27 cellular contexts compared by ENCODE assay signal in the genomic region with DNA sequence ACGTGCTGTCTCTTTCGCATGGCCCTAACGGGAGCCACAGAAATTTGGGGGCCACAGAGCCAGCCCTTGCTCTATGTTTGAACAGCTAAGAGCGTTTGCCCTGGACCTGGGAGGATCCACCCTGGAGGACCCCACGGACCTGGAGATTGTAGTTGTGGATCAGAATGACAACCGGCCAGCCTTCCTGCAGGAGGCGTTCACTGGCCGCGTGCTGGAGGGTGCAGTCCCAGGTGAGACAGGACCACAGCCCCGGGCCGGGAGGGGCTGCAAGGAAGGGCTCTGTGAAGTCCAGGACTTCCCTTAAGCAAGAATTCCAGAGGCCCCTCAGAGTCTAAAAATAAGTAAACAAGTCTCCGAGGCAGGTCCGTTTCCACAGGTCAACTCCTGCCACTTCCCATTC. TPM values are rescaled to one million over a fixed set of nuclear protein-coding genes. Genes with fewer than 3 reads are reported as not detected.
DNase-seq lines count a peak whose midpoint lies in the region; ATAC-seq, FAIRE-seq and TF ChIP-seq lines count a peak whose summit lies in the region.
"Had no signal": no experiment of that assay in that cellular context is flagged by ENCODE, and none has a peak within 500 bp of the region (broad histone marks: within the 10 kb centered on the region; RNA-seq: fewer than 3 reads in every experiment).

No MANE protein-coding gene starts in this region.

- no peak overlapping the region for H2BK120ac ChIP-seq in H1 (replicated peaks; ENCODE audit: low read depth, low read length)

- no peak overlapping the region for H3K23ac ChIP-seq in H1 (ENCODE audit: insufficient read length)

- no peak overlapping the region for H3K56ac ChIP-seq in H1 (replicated peaks; ENCODE audit: insufficient read length, low read depth, low read length)

- H4K5ac ChIP-seq in H1 (ENCODE audit: insufficient read length, low read depth, low read length) = no peak overlapping the region

- TF ChIP-seq EP300 in HepG2 (IDR thresholded peaks at IDR 0.05; ENCODE audit: low read depth in 2 of 2, low read length in 2 of 2) (no peak), HepG2 (CRISPR knock-in tag; IDR thresholded peaks at IDR 0.05; ENCODE audit: borderline replicate concordance) (no peak), H1 (IDR thresholded peaks at IDR 0.05; ENCODE audit: borderline replicate concordance in 1 of 2, low read depth in 2 of 2, low read length in 2 of 2) (no peak)

- no peak for DNase-seq in HepG2 (ENCODE audit: low spot score)
- DNase-seq in right lobe of liver = no peak
- no peak for DNase-seq in NT2/D1 (ENCODE audit: low read depth, low spot score)
- DNase-seq in H1 (ENCODE audit: low read depth in 1 of 2, low spot score in 2 of 2) = peak in 1 of 2 experiments; percentile 46
- no peak for DNase-seq in RCC 7860 (ENCODE audit: low spot score)
- no peak for DNase-seq in activated CD8-positive, alpha-beta memory T cell treated with anti-CD3 and anti-CD28 coated beads, Interleukin-2, amount 50 U/mL, for 4 hours
- DNase-seq: DMS79 treated with DMSO at 0.1 percent for 48 hours; GF-D8; H7; MM.1S; NCI-H1048; NCI-H1417; NCI-H1694; NCI-H2029 treated with DMSO at 0.1 percent for 48 hours; NCI-H446 treated with DMSO at 0.1 percent for 48 hours; NCI-H526; NCI-H82; NK-92 treated with Interleukin-12 subunit alpha and Interleukin-12 subunit beta, amount 100 ng/mL, for 24 hours; SHP77 treated with DMSO at 0.1 percent for 48 hours had no signal

- H3K4me2 ChIP-seq in HepG2 (ENCODE audit: low read depth, low read length) = no peak overlapping the region
- H3K4me2 ChIP-seq in H1 (ENCODE audit: insufficient read depth in 1 of 2, low read depth in 2 of 2, low read length in 2 of 2) = no peak overlapping the region
- H3K4me2 ChIP-seq: KMS-11 had no signal

- no peak overlapping the region for H3K4me3 ChIP-seq in HepG2 (replicated peaks in 1 of 3; ENCODE audit: insufficient read depth in 1 of 3, low read depth in 2 of 3, low read length in 3 of 3)
- H3K4me3 ChIP-seq in right lobe of liver = no peak overlapping the region
- no peak overlapping the region for H3K4me3 ChIP-seq in NT2/D1 (ENCODE audit: insufficient read length, low read depth)
- no peak overlapping the region for H3K4me3 ChIP-seq in H1 (ENCODE audit: extremely low read depth in 1 of 4, insufficient read depth in 2 of 4, low read depth in 3 of 4, low read length in 4 of 4)
- H3K4me3 ChIP-seq: BLaER1 treated with 17β-estradiol and CSF1 and Interleukin-3, amounts not matched to agents 10 nM and 100 nM had no signal

- FAIRE-seq in HepG2 (lab: Jason Lieb, UNC) (no peak), H1 (lab: Jason Lieb, UNC) (no peak), RCC 7860 (lab: Jason Lieb, UNC) (no peak)
- FAIRE-seq: GM12891, HTR-8/SVneo had no signal

- ATAC-seq in HepG2 (peak; percentile 12), right lobe of liver (no peak), GM18907 (IDR thresholded peaks at IDR 0.05; ENCODE audit: unreplicated experiment) (no peak)
- ATAC-seq: CD8-positive, alpha-beta T cell; Panc1 had no signal

- 0 out of 2 replicates have a peak overlapping the region, but pooled peaks have one; percentile 61 for H2BK15ac ChIP-seq in H1 (ENCODE audit: low read length)

- H3K9ac ChIP-seq in HepG2 (ENCODE audit: insufficient read depth, low read depth, low read length) (no peak overlapping the region), NT2/D1 (ENCODE audit: insufficient read length, low read depth) (peak overlapping the region; percentile 5), H1 (replicated peaks in 1 of 4; ENCODE audit: extremely low read depth in 1 of 4, low read depth in 3 of 4, low read length in 3 of 4) (no peak overlapping the region)
- H3K9ac ChIP-seq: KMS-11 had no signal

- H4K91ac ChIP-seq in H1 (replicated peaks; ENCODE audit: insufficient read length, low read length) = no peak overlapping the region

- peaks cover 19% of the 10 kb centered on the region for H3K4me1 ChIP-seq in HepG2 (ENCODE audit: insufficient read depth, low read length)
- no peaks in the 10 kb centered on the region for H3K4me1 ChIP-seq in right lobe of liver
- peaks cover 12% of the 10 kb centered on the region for H3K4me1 ChIP-seq in NT2/D1 (ENCODE audit: insufficient read depth, insufficient read length)
- no peaks in the 10 kb centered on the region for H3K4me1 ChIP-seq in H1 (replicated peaks in 1 of 4; ENCODE audit: control insufficient read depth in 3 of 4, insufficient read depth in 4 of 4, low read length in 3 of 4)

- H3K14ac ChIP-seq in H1 (ENCODE audit: insufficient read length) = no peak overlapping the region

- TF ChIP-seq CTCF in HepG2 (CRISPR knock-in tag; IDR thresholded peaks at IDR 0.05) = peak; percentile 66
- TF ChIP-seq CTCF in right lobe of liver (IDR thresholded peaks at IDR 0.05) = no peak
- TF ChIP-seq CTCF in H1 (IDR thresholded peaks at IDR 0.05; ENCODE audit: control extremely low read depth in 1 of 3, insufficient read depth in 1 of 3, low read depth in 1 of 3, low read length in 3 of 3) = peak in 1 of 3 experiments; percentile 12; a peak in 1 of 4 replicates

- CTCF ChIA-PET in HepG2 (lab: Yijun Ruan, JAX; ENCODE audit: low intra/inter-chr PET ratio, low total read pairs) = interaction anchor here (1.8 kb wide), 1 partner anchor 33 kb away, joined by 6 read pairs; no protein-coding TSS in a partner anchor
- CTCF ChIA-PET in H1 (lab: Charles Lee; ENCODE audit: partially characterized antibody) = no interaction called here

- 3% methylated on average over 9 of the region's 13 CpGs for WGBS in HepG2 (ENCODE audit: low lambda C conversion rate)
- 29% methylated on average over 6 of the region's 13 CpGs for WGBS in right lobe of liver (ENCODE audit: insufficient coverage, low coverage, low lambda C conversion rate, missing lambda C conversion rate)
- WGBS in H1 (ENCODE audit: extremely low coverage in 1 of 2, insufficient coverage in 1 of 2, insufficient read length in 1 of 2, insufficient replicate concordance in 2 of 2, low coverage in 1 of 2, low lambda C conversion rate in 2 of 2, missing lambda C conversion rate in 1 of 2), 2 experiments = 72% methylated on average over 13 of the region's 13 CpGs; no CpG with 5 or more reads in 1 of the 2 experiments

- H2BK20ac ChIP-seq in H1 (ENCODE audit: low read length) = no peak overlapping the region

- H3K27me3 ChIP-seq in HepG2 (ENCODE audit: control insufficient read depth in 1 of 2, insufficient read depth in 2 of 2, low read length in 2 of 2) (peaks cover 20 to 55% of the 10 kb centered on the region in 2 experiments), right lobe of liver (no peaks in the 10 kb centered on the region), NT2/D1 (ENCODE audit: insufficient read depth, insufficient read length) (no peaks in the 10 kb centered on the region), H1 (replicated peaks in 1 of 4; ENCODE audit: control insufficient read depth in 3 of 4, extremely low read depth in 1 of 4, insufficient read depth in 3 of 4, low read length in 3 of 4) (no peaks in the 10 kb centered on the region; a peak in 2 of 7 replicates)

- POLR2A ChIA-PET in HepG2 (lab: Yijun Ruan, JAX) (interaction anchor here (1.3 kb wide), 1 partner anchor 12 kb away, joined by 4 read pairs; a partner anchor contains a TSS), H1 (lab: Charles Lee; ENCODE audit: partially characterized antibody) (interaction anchor here (1.4 to 1.5 kb wide), 2 partner anchors 9 to 373 kb away, joined by 5 to 7 read pairs; a partner anchor contains a TSS)

- intact Hi-C loops in HepG2 (cut with micrococcal nuclease; ENCODE audit: unreplicated experiment) (no loop called here), right lobe of liver (cut with DNase I) (no loop called here)

- TF ChIP-seq POLR2A in HepG2 (IDR thresholded peaks at IDR 0.05; ENCODE audit: insufficient read depth in 1 of 2, low read depth in 2 of 2, low read length in 2 of 2) = no peak
- no peak for TF ChIP-seq POLR2A in right lobe of liver (IDR thresholded peaks at IDR 0.05)
- TF ChIP-seq POLR2A in H1 (IDR thresholded peaks at IDR 0.05; ENCODE audit: control extremely low read depth in 1 of 2, low read depth in 2 of 2, low read length in 2 of 2) = no peak

- no peak overlapping the region; the same call in 1 of the 2 replicates for H4K8ac ChIP-seq in H1 (ENCODE audit: extremely low read depth, insufficient read depth, low read length)

- no peaks in the 10 kb centered on the region for H3K23me2 ChIP-seq in H1 (ENCODE audit: low read depth, low read length)

- in situ Hi-C loops in HepG2 (cut with HindIII; ENCODE audit: extremely low pct_ligation_motif_present, low pct_unique_long_range_greater_than_20kb) = no loop called here

- H2BK5ac ChIP-seq in H1 (ENCODE audit: low read depth, low read length) = no peak overlapping the region

- H3K18ac ChIP-seq in H1 (ENCODE audit: extremely low read depth, low read length) = no peak overlapping the region

- H3K79me2 ChIP-seq in HepG2 (ENCODE audit: insufficient read depth, low read length) (no peaks in the 10 kb centered on the region), H1 (ENCODE audit: control insufficient read depth in 1 of 2, insufficient read depth in 2 of 2, low read length in 2 of 2) (no peaks in the 10 kb centered on the region)

- H3K36me3 ChIP-seq in HepG2 (replicated peaks in 1 of 2; ENCODE audit: control insufficient read depth in 1 of 2, insufficient read depth in 2 of 2, low read length in 2 of 2) (no peaks in the 10 kb centered on the region), right lobe of liver (no peaks in the 10 kb centered on the region), NT2/D1 (ENCODE audit: insufficient read depth, insufficient read length, low read length) (no peaks in the 10 kb centered on the region), H1 (ENCODE audit: control insufficient read depth in 2 of 4, insufficient read depth in 4 of 4, low read length in 3 of 4) (no peaks in the 10 kb centered on the region)
- H3K36me3 ChIP-seq: BLaER1 treated with 17β-estradiol and CSF1 and Interleukin-3, amounts not matched to agents 10 nM and 100 nM had no signal

- TF ChIP-seq RAD21 in HepG2 (CRISPR knock-in tag; IDR thresholded peaks at IDR 0.05) = no peak; the same call in 1 of the 2 replicates
- no peak; a peak in 1 of 4 replicates for TF ChIP-seq RAD21 in H1 (IDR thresholded peaks at IDR 0.05 in 1 of 2, conservative IDR thresholded peaks at IDR 0.05 in 1 of 2; ENCODE audit: low read depth in 2 of 2, low read length in 2 of 2)

- H3K9me3 ChIP-seq in HepG2 (ENCODE audit: low read length) (no peaks in the 10 kb centered on the region), right lobe of liver (no peaks in the 10 kb centered on the region), NT2/D1 (ENCODE audit: insufficient read depth, low read length) (no peaks in the 10 kb centered on the region), H1 (ENCODE audit: insufficient read depth in 2 of 2, low read depth in 1 of 2, low read length in 1 of 2) (no peaks in the 10 kb centered on the region)
- H3K9me3 ChIP-seq: BLaER1 treated with 17β-estradiol and CSF1 and Interleukin-3, amounts not matched to agents 10 nM and 100 nM had no signal

- no peak overlapping the region for H2AK5ac ChIP-seq in H1 (ENCODE audit: low read depth, low read length)

- no peak overlapping the region for H2AFZ ChIP-seq in HepG2 (ENCODE audit: low read length)
- no peak overlapping the region for H2AFZ ChIP-seq in H1 (ENCODE audit: low read length)

- no TSS peak for BruUV-seq in HepG2 (replicated peaks; lab: Mats Ljungman, UMichigan)

- H2BK12ac ChIP-seq in H1 (ENCODE audit: low read depth, low read length) = no peak overlapping the region

- peaks cover 21% of the 10 kb centered on the region for H4K20me1 ChIP-seq in HepG2 (ENCODE audit: insufficient read depth, low read length)
- peaks cover 0 to 1% of the 10 kb centered on the region in 2 experiments for H4K20me1 ChIP-seq in H1 (replicated peaks in 1 of 2; ENCODE audit: control insufficient read depth in 1 of 2, insufficient read depth in 2 of 2, low read length in 2 of 2)

- H3K79me1 ChIP-seq in H1 (ENCODE audit: low read depth, low read length) = no peaks in the 10 kb centered on the region

- no peak overlapping the region for H3K4ac ChIP-seq in H1 (replicated peaks; ENCODE audit: insufficient read length, low read depth, low read length)

- no peak overlapping the region for H3K27ac ChIP-seq in HepG2 (ENCODE audit: extremely low read length, insufficient read depth, low read length)
- H3K27ac ChIP-seq in right lobe of liver = no peak overlapping the region
- no peak overlapping the region for H3K27ac ChIP-seq in H1 (ENCODE audit: low read depth, low read length)
- H3K27ac ChIP-seq: BLaER1 treated with 17β-estradiol and CSF1 and Interleukin-3, amounts not matched to agents 10 nM and 100 nM; KMS-11 had no signal

RNA-seq across cellular contexts. Expression of a gene that starts 11.9 kb away (rescaled TPM):
- 1.4 and 2.2 TPM in 2 replicates for total RNA-seq in HepG2 (2016; rRNA removed; fragmentation: Illumina TruSeq; extraction: Trizol)
- total RNA-seq in HepG2 (2016; cell fraction: cytosol; rRNA removed; fragmentation: Illumina TruSeq; extraction: Trizol; ENCODE audit: low read depth) = 2.8 and 2.9 TPM in 2 replicates
- total RNA-seq in HepG2 (2016; cell fraction: insoluble cytoplasmic fraction; rRNA removed; fragmentation: Illumina TruSeq; extraction: Trizol) = 1.4 and 2.2 TPM in 2 replicates
- total RNA-seq in HepG2 (2016; cell fraction: membrane; rRNA removed; fragmentation: Illumina TruSeq; extraction: Trizol) = 3.6 and 3.7 TPM in 2 replicates
- 1.6 and 1.8 TPM in 2 replicates for total RNA-seq in HepG2 (2016; cell fraction: nucleus; rRNA removed; fragmentation: Illumina TruSeq; extraction: Trizol)
- 0.69 and 0.74 TPM in 2 replicates for polyA plus RNA-seq in HepG2 (2011; rRNA removed)
- 0.37 and 1.2 TPM in 2 replicates for polyA plus RNA-seq in HepG2 (2011; cell fraction: cytosol; rRNA removed)
- 1.6 and 2.1 TPM in 2 replicates for polyA plus RNA-seq in HepG2 (2011; cell fraction: nucleus; rRNA removed)
- 0.61 and 0.90 TPM in 2 replicates for polyA plus RNA-seq in HepG2 (2012)
- 3.5 and 3.8 TPM in 2 replicates for polyA plus RNA-seq in HepG2 (2016; cell fraction: cytosol; fragmentation: Illumina TruSeq; extraction: Trizol; ENCODE audit: low read depth)
- polyA plus RNA-seq in HepG2 (2016; cell fraction: insoluble cytoplasmic fraction; fragmentation: Illumina TruSeq; extraction: Trizol; ENCODE audit: low read depth) = 1.7 and 2.3 TPM in 2 replicates
- polyA plus RNA-seq in HepG2 (2016; cell fraction: membrane; fragmentation: Illumina TruSeq; extraction: Trizol; ENCODE audit: low read depth) = 3.3 and 4.1 TPM in 2 replicates
- 3.3 and 3.4 TPM in 2 replicates for polyA plus RNA-seq in HepG2 (2016; cell fraction: nucleus; fragmentation: Illumina TruSeq; extraction: Trizol; ENCODE audit: insufficient read depth, low read depth)
- 0.62 TPM in 1 of 2 replicates, not detected in the other for polyA minus RNA-seq in HepG2 (2011; rRNA and poly(A)+ RNA removed; ENCODE audit: low replicate concordance)
- polyA minus RNA-seq in HepG2 (2011; cell fraction: cytosol; rRNA and poly(A)+ RNA removed) = 0.40 and 0.62 TPM in 2 replicates
- polyA minus RNA-seq in HepG2 (2011; cell fraction: nucleus; rRNA and poly(A)+ RNA removed) = 0.39 TPM in 1 of 2 replicates, not detected in the other
- 1 to 10 TPM in 1 of 6 experiments, under 1 TPM in 4, not detected in 1; 0.12 to 3.3 (median 0.15) TPM for total RNA-seq in right lobe of liver
- 0.65 and 0.82 TPM in 2 replicates for total RNA-seq in H1 (2021; fragmentation: NEBNext Ultra II Directional; extraction: Animal tissue kit (Norgen Biotek cat#: 25700))
- polyA plus RNA-seq in H1 (2011; rRNA removed) = 0.50 and 0.60 TPM in 2 replicates
- 0.59 TPM for polyA plus RNA-seq in H1 (2011; cell fraction: cytosol; rRNA removed)
- 1.0 TPM for polyA plus RNA-seq in H1 (2011; cell fraction: nucleus; rRNA removed)
- polyA plus RNA-seq in H1 (2012, experiment 1 of 2) = 0.33 to 0.53 TPM (median 0.35 TPM) in 4 replicates
- polyA plus RNA-seq in H1 (2012, experiment 2 of 2) = 0.35 TPM
- 0.65 TPM for polyA plus RNA-seq in H1 (2013, experiment 1 of 2)
- 0.57 TPM for polyA plus RNA-seq in H1 (2013, experiment 2 of 2)
- polyA minus RNA-seq in H1 (2011; rRNA and poly(A)+ RNA removed) = 0.07 TPM in 1 of 2 replicates, not detected in the other
- polyA minus RNA-seq in H1 (2011; cell fraction: cytosol; rRNA and poly(A)+ RNA removed) = 0.73 TPM
- 0.60 TPM for polyA minus RNA-seq in H1 (2011; cell fraction: nucleus; rRNA and poly(A)+ RNA removed)
- total RNA-seq: A172 had no signal

RNA-seq across cellular contexts. Expression of a gene that starts 16.9 kb away (rescaled TPM):
- total RNA-seq in HepG2 (2016; rRNA removed; fragmentation: Illumina TruSeq; extraction: Trizol) (20.6 and 83.3 TPM in 2 replicates), right lobe of liver (10 to 100 TPM in 2 of 6 experiments, 1 to 10 TPM in 1, under 1 TPM in 1, not detected in 2; 0.19 to 19.3 (median 6.8) TPM)
- total RNA-seq in HepG2 (2016; cell fraction: cytosol; rRNA removed; fragmentation: Illumina TruSeq; extraction: Trizol; ENCODE audit: low read depth) = 22.4 and 22.9 TPM in 2 replicates
- 17.9 and 83.9 TPM in 2 replicates for total RNA-seq in HepG2 (2016; cell fraction: insoluble cytoplasmic fraction; rRNA removed; fragmentation: Illumina TruSeq; extraction: Trizol)
- total RNA-seq in HepG2 (2016; cell fraction: membrane; rRNA removed; fragmentation: Illumina TruSeq; extraction: Trizol) = 38.1 and 39.2 TPM in 2 replicates
- total RNA-seq in HepG2 (2016; cell fraction: nucleus; rRNA removed; fragmentation: Illumina TruSeq; extraction: Trizol) = 88.9 and 114 TPM in 2 replicates
- polyA plus RNA-seq in HepG2 (2011; rRNA removed) (67.3 and 98.2 TPM in 2 replicates), H1 (2011; rRNA removed) (7.7 and 7.9 TPM in 2 replicates)
- 27.2 and 52.1 TPM in 2 replicates for polyA plus RNA-seq in HepG2 (2011; cell fraction: cytosol; rRNA removed)
- 1,312 and 1,533 TPM in 2 replicates for polyA plus RNA-seq in HepG2 (2011; cell fraction: nucleus; rRNA removed)
- 45.8 and 48.2 TPM in 2 replicates for polyA plus RNA-seq in HepG2 (2012)
- polyA plus RNA-seq in HepG2 (2016; cell fraction: cytosol; fragmentation: Illumina TruSeq; extraction: Trizol; ENCODE audit: low read depth) = 27.4 and 28.3 TPM in 2 replicates
- 23.8 and 26.1 TPM in 2 replicates for polyA plus RNA-seq in HepG2 (2016; cell fraction: insoluble cytoplasmic fraction; fragmentation: Illumina TruSeq; extraction: Trizol; ENCODE audit: low read depth)
- 29.3 and 31.7 TPM in 2 replicates for polyA plus RNA-seq in HepG2 (2016; cell fraction: membrane; fragmentation: Illumina TruSeq; extraction: Trizol; ENCODE audit: low read depth)
- polyA plus RNA-seq in HepG2 (2016; cell fraction: nucleus; fragmentation: Illumina TruSeq; extraction: Trizol; ENCODE audit: insufficient read depth, low read depth) = 322 and 325 TPM in 2 replicates
- 51.6 TPM in 1 of 2 replicates, not detected in the other for polyA minus RNA-seq in HepG2 (2011; rRNA and poly(A)+ RNA removed; ENCODE audit: low replicate concordance)
- 17.1 and 21.0 TPM in 2 replicates for polyA minus RNA-seq in HepG2 (2011; cell fraction: cytosol; rRNA and poly(A)+ RNA removed)
- 89.4 and 90.8 TPM in 2 replicates for polyA minus RNA-seq in HepG2 (2011; cell fraction: nucleus; rRNA and poly(A)+ RNA removed)
- total RNA-seq in H1 (2021; fragmentation: NEBNext Ultra II Directional; extraction: Animal tissue kit (Norgen Biotek cat#: 25700)) = 10.6 and 11.1 TPM in 2 replicates
- 6.7 TPM for polyA plus RNA-seq in H1 (2011; cell fraction: cytosol; rRNA removed)
- polyA plus RNA-seq in H1 (2011; cell fraction: nucleus; rRNA removed) = 50.6 TPM
- polyA plus RNA-seq in H1 (2012, experiment 1 of 2) = 5.9 to 13.0 TPM (median 10.2 TPM) in 4 replicates
- polyA plus RNA-seq in H1 (2012, experiment 2 of 2) = 5.9 TPM
- polyA plus RNA-seq in H1 (2013, experiment 1 of 2) = 7.2 TPM
- 7.0 TPM for polyA plus RNA-seq in H1 (2013, experiment 2 of 2)
- 1.2 and 2.6 TPM in 2 replicates for polyA minus RNA-seq in H1 (2011; rRNA and poly(A)+ RNA removed)
- polyA minus RNA-seq in H1 (2011; cell fraction: cytosol; rRNA and poly(A)+ RNA removed) = 3.0 TPM
- 10.6 TPM for polyA minus RNA-seq in H1 (2011; cell fraction: nucleus; rRNA and poly(A)+ RNA removed)
- total RNA-seq: A172 had no signal

RNA-seq across cellular contexts. Expression of a gene that starts 34.0 kb away (rescaled TPM):
- total RNA-seq in HepG2 (2016; rRNA removed; fragmentation: Illumina TruSeq; extraction: Trizol) = 7.2 and 9.3 TPM in 2 replicates
- total RNA-seq in HepG2 (2016; cell fraction: cytosol; rRNA removed; fragmentation: Illumina TruSeq; extraction: Trizol; ENCODE audit: low read depth) = 1.7 and 2.6 TPM in 2 replicates
- total RNA-seq in HepG2 (2016; cell fraction: insoluble cytoplasmic fraction; rRNA removed; fragmentation: Illumina TruSeq; extraction: Trizol) = 6.1 and 8.3 TPM in 2 replicates
- total RNA-seq in HepG2 (2016; cell fraction: membrane; rRNA removed; fragmentation: Illumina TruSeq; extraction: Trizol) = 2.7 and 3.9 TPM in 2 replicates
- 8.7 and 10.5 TPM in 2 replicates for total RNA-seq in HepG2 (2016; cell fraction: nucleus; rRNA removed; fragmentation: Illumina TruSeq; extraction: Trizol)
- polyA plus RNA-seq in HepG2 (2011; rRNA removed) = 3.8 and 6.1 TPM in 2 replicates
- polyA plus RNA-seq in HepG2 (2011; cell fraction: cytosol; rRNA removed) = 1.8 and 2.1 TPM in 2 replicates
- 6.6 and 11.3 TPM in 2 replicates for polyA plus RNA-seq in HepG2 (2011; cell fraction: nucleus; rRNA removed)
- 2.4 and 3.0 TPM in 2 replicates for polyA plus RNA-seq in HepG2 (2012)
- 0.79 and 0.83 TPM in 2 replicates for polyA plus RNA-seq in HepG2 (2016; cell fraction: cytosol; fragmentation: Illumina TruSeq; extraction: Trizol; ENCODE audit: low read depth)
- polyA plus RNA-seq in HepG2 (2016; cell fraction: insoluble cytoplasmic fraction; fragmentation: Illumina TruSeq; extraction: Trizol; ENCODE audit: low read depth) = 4.6 and 6.1 TPM in 2 replicates
- polyA plus RNA-seq in HepG2 (2016; cell fraction: membrane; fragmentation: Illumina TruSeq; extraction: Trizol; ENCODE audit: low read depth) = 0.61 and 1.7 TPM in 2 replicates
- polyA plus RNA-seq in HepG2 (2016; cell fraction: nucleus; fragmentation: Illumina TruSeq; extraction: Trizol; ENCODE audit: insufficient read depth, low read depth) = 11.3 and 22.5 TPM in 2 replicates
- polyA minus RNA-seq in HepG2 (2011; rRNA and poly(A)+ RNA removed; ENCODE audit: low replicate concordance) = 6.4 and 9.2 TPM in 2 replicates
- polyA minus RNA-seq in HepG2 (2011; cell fraction: cytosol; rRNA and poly(A)+ RNA removed) = 4.0 and 6.1 TPM in 2 replicates
- polyA minus RNA-seq in HepG2 (2011; cell fraction: nucleus; rRNA and poly(A)+ RNA removed) = 15.2 and 17.3 TPM in 2 replicates
- 10 to 100 TPM in 1 of 6 experiments, 1 to 10 TPM in 5; 2.3 to 11.2 (median 3.1) TPM for total RNA-seq in right lobe of liver
- 19.8 and 21.9 TPM in 2 replicates for total RNA-seq in H1 (2021; fragmentation: NEBNext Ultra II Directional; extraction: Animal tissue kit (Norgen Biotek cat#: 25700))
- polyA plus RNA-seq in H1 (2011; rRNA removed) = 8.6 and 9.5 TPM in 2 replicates
- polyA plus RNA-seq in H1 (2011; cell fraction: cytosol; rRNA removed) = 8.3 TPM
- 11.0 TPM for polyA plus RNA-seq in H1 (2011; cell fraction: nucleus; rRNA removed)
- polyA plus RNA-seq in H1 (2012, experiment 1 of 2) = 8.9 to 11.6 TPM (median 10.6 TPM) in 4 replicates
- 0.62 TPM for polyA plus RNA-seq in H1 (2012, experiment 2 of 2)
- polyA plus RNA-seq in H1 (2013, experiment 1 of 2) = 11.3 TPM
- polyA plus RNA-seq in H1 (2013, experiment 2 of 2) = 10.3 TPM
- 30.1 and 31.7 TPM in 2 replicates for polyA minus RNA-seq in H1 (2011; rRNA and poly(A)+ RNA removed)
- 26.0 TPM for polyA minus RNA-seq in H1 (2011; cell fraction: cytosol; rRNA and poly(A)+ RNA removed)
- 19.5 TPM for polyA minus RNA-seq in H1 (2011; cell fraction: nucleus; rRNA and poly(A)+ RNA removed)
